ENCODE assay signal across 20 cellular contexts in genomic region chr9:93513606-93514005, GRCh38.
"Had no signal": no experiment of that assay in that cellular context is flagged by ENCODE, and none has a peak within 500 bp of the region (broad histone marks: within the 10 kb centered on the region; RNA-seq: fewer than 3 reads in every experiment).

No MANE protein-coding gene starts in this region.

- H2AFZ ChIP-seq: parathyroid adenoma had no signal

- H3K27ac ChIP-seq: brain microvascular endothelial cell, colonic mucosa, gastroesophageal sphincter, parathyroid adenoma, sigmoid colon, tibial artery had no signal

- H3K9ac ChIP-seq: parathyroid adenoma had no signal

- H3K4me1 ChIP-seq: colonic mucosa, parathyroid adenoma had no signal

- H3K27me3 Mint-ChIP-seq: activated naive CD8-positive, alpha-beta T cell treated with anti-CD3 and anti-CD28 coated beads, Interleukin-2, amount 10 ng/mL, durations not matched to agents 7 days and 5 days; central memory CD8-positive, alpha-beta T cell; naive thymus-derived CD4-positive, alpha-beta T cell; stimulated activated memory B cell treated with anti-CD40 and anti-IgM and Interleukin-4, amounts not matched to agents 10 μg/mL and 1 μg/mL and 100 μg/mL, for 72 hours had no signal

- H3K4me3 Mint-ChIP-seq: activated naive CD8-positive, alpha-beta T cell treated with anti-CD3 and anti-CD28 coated beads, Interleukin-2, amount 10 ng/mL, durations not matched to agents 7 days and 5 days; central memory CD8-positive, alpha-beta T cell; naive thymus-derived CD4-positive, alpha-beta T cell; stimulated activated memory B cell treated with anti-CD40 and anti-IgM and Interleukin-4, amounts not matched to agents 10 μg/mL and 1 μg/mL and 100 μg/mL, for 72 hours had no signal

- ATAC-seq: esophagus mucosa; gastroesophageal sphincter; heart right ventricle; mucosa of descending colon; naive thymus-derived CD4-positive, alpha-beta T cell; stimulated activated memory B cell treated with anti-CD40 and anti-IgM and Interleukin-4, amounts not matched to agents 10 μg/mL and 1 μg/mL and 100 μg/mL, for 72 hours had no signal

- DNase-seq: activated CD4-positive, alpha-beta T cell treated with anti-CD3 and anti-CD28 coated beads, Interleukin-2, amount 50 U/mL, for 1 hour; activated naive CD8-positive, alpha-beta T cell treated with anti-CD3 and anti-CD28 coated beads, Interleukin-2, amount 10 ng/mL, durations not matched to agents 7 days and 5 days; anterior cingulate cortex; brain microvascular endothelial cell; colonic mucosa; heart right ventricle; kidney glomerular epithelial cell; mesenchymal stem cell; mucosa of descending colon; naive thymus-derived CD4-positive, alpha-beta T cell; sigmoid colon; stimulated activated CD4-positive, alpha-beta T cell treated with anti-CD3 and anti-CD28 coated beads, Interleukin-4, amount 100 ng/mL, for 24 hours; T-helper 1 cell; T1000; tibial artery had no signal

- H3K27ac Mint-ChIP-seq: stimulated activated memory B cell treated with anti-CD40 and anti-IgM and Interleukin-4, amounts not matched to agents 10 μg/mL and 1 μg/mL and 100 μg/mL, for 72 hours had no signal

- H3K9me3 ChIP-seq: colonic mucosa, gastroesophageal sphincter, heart right ventricle, mucosa of descending colon, sigmoid colon, tibial artery had no signal

- H3K27me3 ChIP-seq: brain microvascular endothelial cell, colonic mucosa, gastroesophageal sphincter, heart right ventricle, sigmoid colon, tibial artery had no signal

- H3K4me3 ChIP-seq: colonic mucosa, gastroesophageal sphincter, heart right ventricle, mucosa of descending colon, sigmoid colon, tibial artery had no signal

- H3K9me3 Mint-ChIP-seq: activated naive CD8-positive, alpha-beta T cell treated with anti-CD3 and anti-CD28 coated beads, Interleukin-2, amount 10 ng/mL, durations not matched to agents 7 days and 5 days; central memory CD8-positive, alpha-beta T cell; naive thymus-derived CD4-positive, alpha-beta T cell; stimulated activated memory B cell treated with anti-CD40 and anti-IgM and Interleukin-4, amounts not matched to agents 10 μg/mL and 1 μg/mL and 100 μg/mL, for 72 hours had no signal
